17 cellular contexts compared by ENCODE assay signal in genomic region chr3:25481402-25481801, GRCh38. TPM values are rescaled to one million over a fixed set of nuclear protein-coding genes. Genes with fewer than 3 reads are reported as not detected.
DNase-seq lines count a peak whose midpoint lies in the region; ATAC-seq and TF ChIP-seq lines count a peak whose summit lies in the region.
"Had no signal": no experiment of that assay in that cellular context is flagged by ENCODE, and none has a peak within 500 bp of the region (broad histone marks: within the 10 kb centered on the region; RNA-seq: fewer than 3 reads in every experiment).

No MANE protein-coding gene starts in this region.

- H3K4me1 Mint-ChIP-seq in mesothelial cell of epicardium, result peaks cover 79% of the 10 kb centered on the region
- H3K4me1 Mint-ChIP-seq: B cell; CD4-positive, CD25-positive, alpha-beta regulatory T cell had no signal

- TF ChIP-seq POLR2A in gastroesophageal sphincter (IDR thresholded peaks at IDR 0.05), result no peak

- H3K9me3 ChIP-seq in gastroesophageal sphincter (no peaks in the 10 kb centered on the region), tibial artery (no peaks in the 10 kb centered on the region)
- H3K9me3 ChIP-seq: Caco-2 had no signal

- peak overlapping the region; percentile 80 for H3K27ac Mint-ChIP-seq in mesothelial cell of epicardium
- H3K27ac Mint-ChIP-seq: B cell; CD4-positive, CD25-positive, alpha-beta regulatory T cell had no signal

- 10 to 50% methylated on average over 1 of the region's 1 CpG for WGBS in gastroesophageal sphincter (ENCODE audit: low coverage in 1 of 2), 2 donors

- ATAC-seq in gastroesophageal sphincter (no peak), HG03025 (IDR thresholded peaks at IDR 0.05; ENCODE audit: low FRiP score, unreplicated experiment) (no peak), GM19328 (IDR thresholded peaks at IDR 0.05; ENCODE audit: unreplicated experiment) (no peak)

- H3K4me1 ChIP-seq in gastroesophageal sphincter (peaks cover 17 to 96% (median 39%) of the 10 kb centered on the region in 3 donors), tibial artery (peaks cover 0 to 99% (median 33%) of the 10 kb centered on the region in 4 donors)

- intact Hi-C loops in tibial artery (cut with DNase I; ENCODE audit: low total_unique reads), result no loop called here

- peaks cover 13% of the 10 kb centered on the region for H3K36me3 Mint-ChIP-seq in mesothelial cell of epicardium
- H3K36me3 Mint-ChIP-seq: CD4-positive, CD25-positive, alpha-beta regulatory T cell had no signal

- DNase-seq in mesothelial cell of epicardium (ENCODE audit: low spot score in 2 of 2, unreplicated experiment in 2 of 2), result no peak
- DNase-seq in tibial artery, result no peak
- DNase-seq in retina, result no peak
- DNase-seq: Caco-2; CD4-positive, CD25-positive, alpha-beta regulatory T cell; DMS53; HCEC 1CT; NCI-H1436; NCI-H2029; NCI-H2171 treated with DMSO at 0.1 percent for 48 hours; NCI-H446 treated with DMSO at 0.1 percent for 48 hours; NCI-H774 had no signal

- no peaks in the 10 kb centered on the region for H3K9me3 Mint-ChIP-seq in mesothelial cell of epicardium

- no peak for TF ChIP-seq CTCF in VCaP (conservative IDR thresholded peaks at IDR 0.05)
- no peak for TF ChIP-seq CTCF in gastroesophageal sphincter (IDR thresholded peaks at IDR 0.05)
- no peak for TF ChIP-seq CTCF in mesothelial cell of epicardium (IDR thresholded peaks at IDR 0.05; ENCODE audit: unreplicated experiment)
- no peak for TF ChIP-seq CTCF in tibial artery (IDR thresholded peaks at IDR 0.05)

- no peak overlapping the region for H3K4me3 ChIP-seq in gastroesophageal sphincter
- no peak overlapping the region for H3K4me3 ChIP-seq in tibial artery

- no peaks in the 10 kb centered on the region for H3K27me3 ChIP-seq in gastroesophageal sphincter
- no peaks in the 10 kb centered on the region for H3K27me3 ChIP-seq in tibial artery

- no peaks in the 10 kb centered on the region for H3K36me3 ChIP-seq in gastroesophageal sphincter
- H3K36me3 ChIP-seq in tibial artery, result no peaks in the 10 kb centered on the region

- H3K27ac ChIP-seq in VCaP (peak overlapping the region; percentile 34), gastroesophageal sphincter (peak overlapping the region in 3 of 4 donors; percentile 21 to 64 (median 39)), tibial artery (peak overlapping the region; percentile 51 to 79)

- no peak for TF ChIP-seq EP300 in gastroesophageal sphincter (IDR thresholded peaks at IDR 0.05)

- H3K27me3 Mint-ChIP-seq in mesothelial cell of epicardium (ENCODE audit: low read depth), result no peaks in the 10 kb centered on the region
- H3K27me3 Mint-ChIP-seq: B cell; CD4-positive, CD25-positive, alpha-beta regulatory T cell had no signal

- no peak overlapping the region for H3K4me3 Mint-ChIP-seq in mesothelial cell of epicardium
- H3K4me3 Mint-ChIP-seq: B cell; CD4-positive, CD25-positive, alpha-beta regulatory T cell had no signal

RNA-seq across cellular contexts. Expression of gene RARB, which starts 53.3 kb away (rescaled TPM):
- 10 to 100 TPM; 13.1 to 45.8 (median 25.3) TPM for total RNA-seq in gastroesophageal sphincter
- total RNA-seq in mesothelial cell of epicardium, result 106 to 117 TPM (median 117 TPM) in 3 replicates
- total RNA-seq: B cell; CD4-positive, CD25-positive, alpha-beta regulatory T cell had no signal
